Comparison of ENCODE assay signal across 25 cellular contexts in the genomic region with DNA sequence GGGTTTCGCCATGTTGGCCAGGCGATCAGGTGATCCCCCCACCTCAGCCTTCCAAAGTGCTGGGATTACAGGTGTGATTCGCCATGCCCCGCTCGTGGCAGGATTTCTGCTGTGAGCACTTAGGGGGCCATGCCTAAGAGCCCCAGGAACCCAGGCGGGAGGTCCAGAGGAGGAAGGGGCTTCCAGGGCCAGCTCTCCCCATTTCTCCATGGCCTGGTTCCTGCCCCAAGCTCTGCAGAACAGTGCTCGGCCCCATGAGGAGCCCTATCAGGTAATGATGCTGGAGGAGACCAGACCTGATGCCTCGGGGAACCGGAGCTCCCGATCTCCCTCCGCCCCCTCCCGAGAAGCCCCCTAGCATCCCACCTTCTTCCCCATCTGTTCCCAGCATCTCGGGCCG.
"Had no signal": no experiment of that assay in that cellular context is flagged by ENCODE, and none has a peak within 500 bp of the region (broad histone marks: within the 10 kb centered on the region; RNA-seq: fewer than 3 reads in every experiment).

No MANE protein-coding gene starts in this region.

- H3K27me3 Mint-ChIP-seq: naive thymus-derived CD8-positive, alpha-beta T cell had no signal

- H3K27me3 ChIP-seq: dorsolateral prefrontal cortex, neural progenitor cell, sigmoid colon, stomach had no signal

- DNase-seq: central memory CD4-positive, alpha-beta T cell; cortex of kidney; effector memory CD4-positive, alpha-beta T cell; immature natural killer cell; mammary epithelial cell; occipital lobe; psoas muscle; retina; stimulated activated CD4-positive, alpha-beta T cell treated with anti-CD3 and anti-CD28 coated beads, Interleukin-12 subunit alpha, Interleukin-12 subunit beta, amount 100 ng/mL, for 4 hours; stimulated activated naive CD4-positive, alpha-beta T cell; stomach; substantia nigra; trophoblast cell had no signal

- H3K4me3 Mint-ChIP-seq: immature natural killer cell; naive thymus-derived CD8-positive, alpha-beta T cell; neural progenitor cell had no signal

- H3K4me1 ChIP-seq: neural progenitor cell, parathyroid adenoma had no signal

- H3K4me1 Mint-ChIP-seq: immature natural killer cell had no signal

- H3K9me3 Mint-ChIP-seq: immature natural killer cell; naive thymus-derived CD8-positive, alpha-beta T cell; neural progenitor cell had no signal

- H3K9me3 ChIP-seq: psoas muscle, sigmoid colon, stomach had no signal

- H3K4me3 ChIP-seq: dorsolateral prefrontal cortex, neural progenitor cell, psoas muscle, sigmoid colon, skin epidermis, stomach had no signal

- H3K27ac Mint-ChIP-seq: immature natural killer cell, neural progenitor cell had no signal

- H3K36me3 ChIP-seq: neural progenitor cell, sigmoid colon, stomach had no signal

- ATAC-seq: esophagus mucosa; left colon; naive thymus-derived CD8-positive, alpha-beta T cell; psoas muscle had no signal

- H3K36me3 Mint-ChIP-seq: immature natural killer cell; naive thymus-derived CD8-positive, alpha-beta T cell; neural progenitor cell had no signal

- H3K27ac ChIP-seq: dorsolateral prefrontal cortex, neural progenitor cell, parathyroid adenoma, psoas muscle, sigmoid colon, skin epidermis, stomach had no signal

- H3K9ac ChIP-seq: neural progenitor cell, parathyroid adenoma had no signal

- FAIRE-seq: endometrium, frontal cortex, keratinocyte, urothelium cell line had no signal
